ENCODE assay signal across 29 cellular contexts in the genomic region with DNA sequence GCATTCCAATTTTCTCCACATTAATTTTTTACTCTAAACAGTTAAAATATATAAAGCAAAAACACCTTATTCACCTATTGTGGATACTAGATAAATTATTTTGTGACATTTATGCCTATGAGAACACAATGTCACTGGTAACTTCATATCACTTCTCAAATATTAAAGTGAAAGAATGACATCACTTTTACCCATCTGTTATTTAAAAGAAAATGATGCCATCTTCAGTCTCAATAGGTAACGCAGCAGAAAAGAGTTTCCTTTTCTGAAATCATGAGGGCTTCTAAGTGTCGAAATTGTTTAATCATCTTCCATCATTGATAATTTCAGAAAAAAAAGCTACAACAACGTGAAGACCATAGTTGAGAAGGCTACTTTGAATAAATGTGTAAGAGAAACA. TPM values are rescaled to one million over a fixed set of nuclear protein-coding genes. Genes with fewer than 3 reads are reported as not detected.
"Had no signal": no experiment of that assay in that cellular context is flagged by ENCODE, and none has a peak within 500 bp of the region (broad histone marks: within the 10 kb centered on the region; RNA-seq: fewer than 3 reads in every experiment).

No MANE protein-coding gene starts in this region.

- DNase-seq: dorsolateral prefrontal cortex; effector CD4-positive, alpha-beta T cell; endodermal cell; gastrocnemius medialis; mesendoderm; midbrain; naive thymus-derived CD4-positive, alpha-beta T cell; stimulated activated CD4-positive, alpha-beta T cell treated with anti-CD3 and anti-CD28 coated beads, Interleukin-12 subunit alpha, Interleukin-12 subunit beta, amount 100 ng/mL, for 4 hours; stimulated activated CD4-positive, alpha-beta T cell treated with anti-CD3 and anti-CD28 coated beads, Interleukin-1b, Interleukin-23, amount 100 ng/mL, for 48 hours; stimulated activated CD4-positive, alpha-beta T cell treated with anti-CD3 and anti-CD28 coated beads, Interleukin-4, amount 100 ng/mL, for 1 hour; stimulated activated CD8-positive, alpha-beta memory T cell treated with anti-CD3 and anti-CD28 coated beads, Interleukin-4, amount 100 ng/mL, for 48 hours; stimulated activated naive CD4-positive, alpha-beta T cell; stimulated activated naive CD8-positive, alpha-beta T cell treated with anti-CD3 and anti-CD28 coated beads, Interleukin-15, amount 100 ng/mL, for 72 hours; trophoblast cell had no signal

- H3K27ac ChIP-seq: epithelial cell of prostate, gastrocnemius medialis, neural progenitor cell, parathyroid adenoma, suprapubic skin, vagina had no signal

- H3K79me2 ChIP-seq: parathyroid adenoma had no signal

- H3K36me3 ChIP-seq: gastrocnemius medialis, neural progenitor cell, suprapubic skin, vagina had no signal

- H3K27me3 ChIP-seq: dorsolateral prefrontal cortex, gastrocnemius medialis, neural progenitor cell, suprapubic skin, vagina had no signal

- H3K9me3 ChIP-seq: gastrocnemius medialis, suprapubic skin, vagina had no signal

- ATAC-seq: esophagus mucosa; gastrocnemius medialis; naive thymus-derived CD4-positive, alpha-beta T cell; stimulated activated naive CD8-positive, alpha-beta T cell treated with anti-CD3 and anti-CD28 coated beads, Interleukin-15, amount 100 ng/mL, for 72 hours had no signal

- H2AFZ ChIP-seq: neural progenitor cell, parathyroid adenoma had no signal

- H3K4me1 ChIP-seq: gastrocnemius medialis, parathyroid adenoma, vagina had no signal

- H3K4me3 ChIP-seq: gastrocnemius medialis, neural progenitor cell, suprapubic skin, vagina had no signal

- H3K9ac ChIP-seq: neural progenitor cell, parathyroid adenoma had no signal

- H3K4me2 ChIP-seq: neural progenitor cell had no signal

RNA-seq across cellular contexts. Expression of gene HAO1, which starts 2.9 kb away (rescaled TPM):
- total RNA-seq: endodermal cell; esophagus mucosa; glomerular endothelial cell; lower leg skin; lung microvascular endothelial cell; naive thymus-derived CD4-positive, alpha-beta T cell; osteoblast; progenitor cell of endocrine pancreas; sciatic nerve; smooth muscle cell; ureter; vagina had no signal
- polyA plus RNA-seq: keratinocyte; naive thymus-derived CD4-positive, alpha-beta T cell; smooth muscle cell had no signal
